Comparison of ENCODE assay signal across 1 cellular context in the genomic region with DNA sequence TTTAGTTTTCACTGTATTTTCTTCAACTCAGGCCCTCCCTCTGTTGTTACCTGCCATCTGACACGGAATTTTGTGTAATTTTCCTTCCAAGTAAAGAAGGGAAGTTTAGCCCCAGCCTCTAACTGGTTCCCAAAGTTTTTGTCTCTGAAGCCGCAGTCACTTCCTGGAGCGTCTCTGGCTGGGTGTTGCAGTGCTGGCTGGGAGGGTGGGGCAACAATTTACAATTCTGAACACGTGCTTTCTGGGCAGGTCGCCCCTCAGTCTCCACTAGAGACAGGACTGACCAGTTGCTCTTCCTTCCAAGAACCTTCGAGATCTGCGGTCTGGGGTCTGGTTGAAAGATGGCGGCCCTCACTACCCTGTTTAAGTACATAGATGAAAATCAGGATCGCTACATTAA.
TF ChIP-seq lines count a peak whose summit lies in the region.

No MANE protein-coding gene starts in this region.

TF ChIP-seq in HepG2, 621 proteins besides CTCF, POLR2A, EP300 and RAD21:
- TF ChIP-seq SUZ12 (IDR thresholded peaks at IDR 0.05; ENCODE audit: low read depth, low read length), result no peak
TF ChIP-seq in HepG2: peak in this region for 0.
